In the genomic region with DNA sequence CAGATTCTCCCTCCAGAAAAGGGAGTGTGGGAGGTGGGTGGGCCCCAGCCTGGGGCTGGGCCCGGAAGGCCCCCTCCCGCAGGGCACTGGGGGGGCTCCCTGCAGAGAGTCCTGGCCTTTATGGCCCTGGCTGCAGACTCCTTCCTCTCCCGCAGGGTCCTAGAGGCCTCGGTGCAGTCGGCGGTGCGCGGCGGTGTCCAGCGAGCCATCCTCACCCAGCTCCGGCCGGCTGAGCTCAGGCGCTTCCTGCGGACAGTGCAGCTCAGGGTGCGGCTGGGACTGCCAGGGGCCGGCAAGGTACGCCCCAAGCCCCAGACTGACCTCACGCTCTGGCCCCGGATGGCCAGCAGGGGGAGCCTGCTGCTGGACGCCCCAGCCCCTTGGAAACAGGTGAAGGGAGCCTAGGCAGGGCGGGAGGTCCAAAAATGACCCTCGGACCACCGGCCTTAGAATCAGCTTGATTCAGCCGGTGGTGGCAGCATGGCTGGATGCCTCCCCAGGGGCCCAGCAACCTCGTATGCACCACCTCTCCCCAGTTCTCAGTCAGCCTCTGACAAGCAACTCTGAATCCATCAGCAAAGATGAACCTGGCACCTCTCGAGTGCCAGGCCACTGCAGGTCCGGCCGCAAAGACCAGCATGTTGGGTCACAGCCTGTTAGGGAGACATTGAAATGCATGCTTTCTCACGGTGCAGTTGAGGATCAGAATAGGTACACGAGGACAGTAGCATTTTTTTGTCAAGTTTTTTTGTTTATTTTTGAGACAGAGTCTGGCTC, we compare ENCODE assay signal across 8 cellular contexts. TPM values are rescaled to one million over a fixed set of nuclear protein-coding genes. Genes with fewer than 3 reads are reported as not detected.
A peak's percentile ranks its signal among the peaks of the same experiment; 100 is the strongest.
DNase-seq lines count a peak whose midpoint lies in the region; ATAC-seq and TF ChIP-seq lines count a peak whose summit lies in the region.

No MANE protein-coding gene starts in this region.

- in situ Hi-C loops in transverse colon (cut with MboI; ENCODE audit: low pct_ligation_motif_present in 1 of 4, low pct_unique_long_range_greater_than_20kb in 1 of 4, low sequenced_read_pairs in 3 of 4): no loop called here

- no peaks in the 10 kb centered on the region for H3K9me3 Mint-ChIP-seq in activated CD4-positive, alpha-beta T cell treated with anti-CD3 and anti-CD28 coated beads for 36 hours (ENCODE audit: low read depth)
- H3K9me3 Mint-ChIP-seq in natural killer cell treated with Interleukin-12 subunit alpha and Interleukin-12 subunit beta and Interleukin-15 and Interleukin-18, amount 100 ng/mL, for 72 hours: no peaks in the 10 kb centered on the region

- H3K27me3 ChIP-seq in transverse colon: no peaks in the 10 kb centered on the region

- H3K27ac Mint-ChIP-seq in activated CD4-positive, alpha-beta T cell treated with anti-CD3 and anti-CD28 coated beads for 36 hours: no peak overlapping the region
- H3K27ac Mint-ChIP-seq in natural killer cell treated with Interleukin-12 subunit alpha and Interleukin-12 subunit beta and Interleukin-15 and Interleukin-18, amount 100 ng/mL, for 72 hours: peak overlapping the region in 1 of 2 donors; percentile 17

- no peaks in the 10 kb centered on the region for H3K9me3 ChIP-seq in transverse colon

- H3K27me3 Mint-ChIP-seq in activated CD4-positive, alpha-beta T cell treated with anti-CD3 and anti-CD28 coated beads for 36 hours: no peaks in the 10 kb centered on the region
- no peaks in the 10 kb centered on the region for H3K27me3 Mint-ChIP-seq in natural killer cell treated with Interleukin-12 subunit alpha and Interleukin-12 subunit beta and Interleukin-15 and Interleukin-18, amount 100 ng/mL, for 72 hours

- intact Hi-C loops in activated CD4-positive, alpha-beta T cell treated with anti-CD3 and anti-CD28 coated beads for 36 hours (cut with DNase I, micrococcal nuclease): loop anchor here in 1 of 2 experiments (5.0 kb wide), 1 partner anchor 107 kb away; no protein-coding TSS in a partner anchor
- intact Hi-C loops in transverse colon (cut with DNase I; ENCODE audit: low total_unique reads): no loop called here

- TF ChIP-seq EP300 in transverse colon (IDR thresholded peaks at IDR 0.05; ENCODE audit: low read depth): no peak

- CTCF ChIA-PET in activated CD4-positive, alpha-beta T cell treated with anti-CD3 and anti-CD28 coated beads for 36 hours (lab: Charles Lee): interaction anchor here (0.6 to 1.6 kb wide), 6 partner anchors 13 to 390 kb away, joined by 3 to 5 read pairs (median 3); no protein-coding TSS in a partner anchor

- no peaks in the 10 kb centered on the region for H3K36me3 ChIP-seq in transverse colon

- peak; percentile 84 to 90 (median 86) for TF ChIP-seq CTCF in transverse colon (IDR thresholded peaks at IDR 0.05)

- peaks cover 5% of the 10 kb centered on the region for H3K4me1 Mint-ChIP-seq in activated CD4-positive, alpha-beta T cell treated with anti-CD3 and anti-CD28 coated beads for 36 hours
- peaks cover 4 to 10% of the 10 kb centered on the region in 2 donors for H3K4me1 Mint-ChIP-seq in natural killer cell treated with Interleukin-12 subunit alpha and Interleukin-12 subunit beta and Interleukin-15 and Interleukin-18, amount 100 ng/mL, for 72 hours (ENCODE audit: low read depth in 2 of 2)

- peak; percentile 82 for ATAC-seq in activated CD4-positive, alpha-beta T cell treated with anti-CD3 and anti-CD28 coated beads for 36 hours
- peak; percentile 79 to 85 for ATAC-seq in natural killer cell treated with Interleukin-12 subunit alpha and Interleukin-12 subunit beta and Interleukin-15 and Interleukin-18, amount 100 ng/mL, for 72 hours

- POLR2A ChIA-PET in activated CD4-positive, alpha-beta T cell treated with anti-CD3 and anti-CD28 coated beads for 36 hours (lab: Charles Lee): no interaction called here

- H3K4me3 ChIP-seq in transverse colon: peak overlapping the region; percentile 6 to 21 (median 10)

- no peak overlapping the region for H3K4me3 Mint-ChIP-seq in activated CD4-positive, alpha-beta T cell treated with anti-CD3 and anti-CD28 coated beads for 36 hours
- peak overlapping the region; percentile 39 for H3K4me3 Mint-ChIP-seq in natural killer cell treated with Interleukin-12 subunit alpha and Interleukin-12 subunit beta and Interleukin-15 and Interleukin-18, amount 100 ng/mL, for 72 hours

- H3K27ac ChIP-seq in transverse colon: peak overlapping the region in 1 of 4 donors; percentile 59

- TF ChIP-seq POLR2A in transverse colon (IDR thresholded peaks at IDR 0.05): peak; percentile 18

- peak; percentile 62 for DNase-seq in activated CD4-positive, alpha-beta T cell treated with anti-CD3 and anti-CD28 coated beads for 36 hours
- DNase-seq in activated CD4-positive, alpha-beta T cell treated with anti-CD3 and anti-CD28 coated beads for 1 hour: no peak
- DNase-seq in NAMALWA (ENCODE audit: low spot score): peak; percentile 51
- DNase-seq in activated T-cell treated with anti-CD3 and anti-CD28 coated beads, Interleukin-2, amount 50 U/mL, for 1 hour: peak; percentile 55
- peak; percentile 20 for DNase-seq in fibroblast of peridontal ligament (ENCODE audit: extremely low read depth)
- DNase-seq in natural killer cell treated with Interleukin-12 subunit alpha and Interleukin-12 subunit beta and Interleukin-15 and Interleukin-18, amount 100 ng/mL, for 72 hours (ENCODE audit: low spot score): no peak
- peak; percentile 77 for DNase-seq in transverse colon
- DNase-seq in NCI-H2029 (lab: John Stamatoyannopoulos, UW): no peak

- WGBS in transverse colon (ENCODE audit: low coverage in 1 of 2), 2 donors: 0 to 11% methylated on average over 2 to 30 of the region's 30 CpGs

- peaks cover 34 to 51% (median 44%) of the 10 kb centered on the region in 4 donors for H3K4me1 ChIP-seq in transverse colon

- H3K36me3 Mint-ChIP-seq in activated CD4-positive, alpha-beta T cell treated with anti-CD3 and anti-CD28 coated beads for 36 hours (ENCODE audit: low read depth): no peaks in the 10 kb centered on the region
- no peaks in the 10 kb centered on the region for H3K36me3 Mint-ChIP-seq in natural killer cell treated with Interleukin-12 subunit alpha and Interleukin-12 subunit beta and Interleukin-15 and Interleukin-18, amount 100 ng/mL, for 72 hours

RNA-seq across cellular contexts. Expression of gene MTHFR, which starts 20.6 kb away (rescaled TPM):
- total RNA-seq in activated CD4-positive, alpha-beta T cell treated with anti-CD3 and anti-CD28 coated beads for 36 hours: 10 to 100 TPM; 11.2 to 11.6 TPM
- total RNA-seq in natural killer cell treated with Interleukin-12 subunit alpha and Interleukin-12 subunit beta and Interleukin-15 and Interleukin-18, amount 100 ng/mL, for 72 hours: 10 to 100 TPM; 25.7 to 30.4 TPM
- 100 to 1,000 TPM in 1 of 4 donors, 10 to 100 TPM in 3; 42.8 to 141 (median 48.3) TPM for total RNA-seq in transverse colon

RNA-seq across cellular contexts. Expression of gene CLCN6, which starts 20.8 kb away (rescaled TPM):
- total RNA-seq in activated CD4-positive, alpha-beta T cell treated with anti-CD3 and anti-CD28 coated beads for 36 hours: 1 to 10 TPM; 9.4 to 9.5 TPM
- total RNA-seq in natural killer cell treated with Interleukin-12 subunit alpha and Interleukin-12 subunit beta and Interleukin-15 and Interleukin-18, amount 100 ng/mL, for 72 hours: 10 to 100 TPM; 15.0 to 31.0 TPM
- 100 to 1,000 TPM in 1 of 4 donors, 10 to 100 TPM in 3; 14.0 to 184 (median 30.7) TPM for total RNA-seq in transverse colon

RNA-seq across cellular contexts. Expression of gene C1orf167, which starts 23.2 kb away (rescaled TPM):
- not detected for total RNA-seq in activated CD4-positive, alpha-beta T cell treated with anti-CD3 and anti-CD28 coated beads for 36 hours
- not detected for total RNA-seq in natural killer cell treated with Interleukin-12 subunit alpha and Interleukin-12 subunit beta and Interleukin-15 and Interleukin-18, amount 100 ng/mL, for 72 hours
- total RNA-seq in transverse colon: under 1 TPM in 1 of 4 donors, not detected in 3; 0.48 TPM

RNA-seq across cellular contexts. Expression of gene AGTRAP, which starts 49.2 kb away (rescaled TPM):
- 10 to 100 TPM; 13.2 to 13.3 TPM for total RNA-seq in activated CD4-positive, alpha-beta T cell treated with anti-CD3 and anti-CD28 coated beads for 36 hours
- 10 to 100 TPM; 40.3 to 52.0 TPM for total RNA-seq in natural killer cell treated with Interleukin-12 subunit alpha and Interleukin-12 subunit beta and Interleukin-15 and Interleukin-18, amount 100 ng/mL, for 72 hours
- total RNA-seq in transverse colon: 10 to 100 TPM in 3 of 4 donors, 1 to 10 TPM in 1; 1.2 to 27.0 (median 22.7) TPM

Comparison
In these comparisons a context has a peak if more than half of its experiments do, and no peak if none do; other contexts are left out.
1. DNase-seq: peak in activated CD4-positive, alpha-beta T cell treated with anti-CD3 and anti-CD28 coated beads for 36 hours (single experiment), NAMALWA (single experiment), activated T-cell treated with anti-CD3 and anti-CD28 coated beads, Interleukin-2, amount 50 U/mL, for 1 hour (single experiment), fibroblast of peridontal ligament (single experiment) and transverse colon (single experiment); none in activated CD4-positive, alpha-beta T cell treated with anti-CD3 and anti-CD28 coated beads for 1 hour (single experiment), natural killer cell treated with Interleukin-12 subunit alpha and Interleukin-12 subunit beta and Interleukin-15 and Interleukin-18, amount 100 ng/mL, for 72 hours (single experiment) and NCI-H2029 (single experiment).